23 cellular contexts compared by ENCODE assay signal in the genomic region with DNA sequence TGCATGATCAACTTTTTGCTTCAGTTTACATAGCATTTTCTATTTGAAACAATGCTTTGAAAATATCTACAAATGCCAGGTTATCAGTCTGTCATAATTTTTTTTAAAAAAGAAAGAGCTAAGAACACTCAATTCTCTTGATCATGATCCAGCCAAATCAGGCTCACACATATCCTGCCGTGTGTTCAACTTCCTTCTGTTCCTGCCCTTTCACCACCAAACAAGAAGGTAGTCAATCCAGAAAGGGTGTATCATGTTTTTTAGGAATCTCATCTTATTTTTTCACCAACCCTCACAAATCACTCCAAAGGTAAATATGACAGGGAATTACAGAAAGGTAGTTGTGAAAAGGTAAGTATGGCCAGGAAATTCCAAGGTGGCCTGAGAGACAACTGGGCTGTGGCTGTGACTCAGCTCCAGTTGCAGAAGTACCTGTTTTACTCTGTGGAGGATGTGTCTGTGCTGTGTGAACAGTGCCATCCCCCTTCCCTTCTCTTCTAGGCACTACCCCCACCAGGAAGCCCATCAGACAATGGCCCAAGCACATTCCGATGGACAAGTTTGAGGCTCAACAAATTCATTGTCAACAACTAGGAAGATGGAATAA.
A peak's percentile ranks its signal among the peaks of the same experiment; 100 is the strongest.
DNase-seq lines count a peak whose midpoint lies in the region; ATAC-seq, FAIRE-seq and TF ChIP-seq lines count a peak whose summit lies in the region.
"Had no signal": no experiment of that assay in that cellular context is flagged by ENCODE, and none has a peak within 500 bp of the region (broad histone marks: within the 10 kb centered on the region; RNA-seq: fewer than 3 reads in every experiment).

No MANE protein-coding gene starts in this region.

- TF ChIP-seq EP300 in ovary (IDR thresholded peaks at IDR 0.05): no peak

- no peak overlapping the region for H3K4me3 ChIP-seq in bronchial epithelial cell (ENCODE audit: low read depth, low read length)
- H3K4me3 ChIP-seq in iPS-20b (ENCODE audit: low read length): no peak overlapping the region
- no peak overlapping the region for H3K4me3 ChIP-seq in thyroid gland (replicated peaks in 1 of 3)
- H3K4me3 ChIP-seq in ovary: no peak overlapping the region
- H3K4me3 ChIP-seq: psoas muscle, SK-N-MC had no signal

- no peaks in the 10 kb centered on the region for H3K9me3 ChIP-seq in iPS-20b (ENCODE audit: insufficient read depth, low read depth, low read length)
- H3K9me3 ChIP-seq in thyroid gland: no peaks in the 10 kb centered on the region
- no peaks in the 10 kb centered on the region for H3K9me3 ChIP-seq in ovary
- H3K9me3 ChIP-seq: neutrophil, psoas muscle had no signal

- H3K27ac ChIP-seq in iPS-20b (ENCODE audit: low read length): no peak overlapping the region
- peak overlapping the region; percentile 27 to 62 (median 33) for H3K27ac ChIP-seq in thyroid gland
- no peak overlapping the region for H3K27ac ChIP-seq in ovary
- H3K27ac ChIP-seq: neutrophil, psoas muscle, SK-N-MC had no signal

- H3K27me3 ChIP-seq in bronchial epithelial cell (ENCODE audit: control insufficient read depth, insufficient read depth, low read length) (no peaks in the 10 kb centered on the region), iPS-20b (ENCODE audit: insufficient read depth, low read length) (no peaks in the 10 kb centered on the region), thyroid gland (no peaks in the 10 kb centered on the region), ovary (no peaks in the 10 kb centered on the region)

- intact Hi-C loops in thyroid gland (cut with DNase I): no loop called here
- intact Hi-C loops in ovary (cut with DNase I): no loop called here

- peak overlapping the region; percentile 16 for H3K27ac Mint-ChIP-seq in activated T-cell treated with anti-CD3 and anti-CD28 coated beads, Interleukin-2, amount 50 U/mL, for 72 hours
- H3K27ac Mint-ChIP-seq: activated CD4-positive, alpha-beta T cell treated with anti-CD3 and anti-CD28 coated beads, Interleukin-2, amount 10 ng/mL, durations not matched to agents 24 days and 14 days; activated naive CD8-positive, alpha-beta T cell treated with anti-CD3 and anti-CD28 coated beads, Interleukin-2, amount 10 ng/mL, durations not matched to agents 7 days and 5 days; activated T-helper 1 cell treated with anti-CD3 and anti-CD28 coated beads, Interleukin-12 subunit alpha, Interleukin-12 subunit beta, Interleukin-2, Interleukin-4 antibody, amounts not matched to agents 30 ng/mL and 10 ng/mL and 1 ng/mL, durations not matched to agents 14 hours and 24 hours and 36 hours; CD4-positive, alpha-beta memory T cell had no signal

- ATAC-seq in activated T-cell treated with anti-CD3 and anti-CD28 coated beads, Interleukin-2, amount 50 U/mL, for 72 hours (replicated peaks in 1 of 2): peak in 1 of 2 donors; percentile 35
- ATAC-seq in HG02623 (IDR thresholded peaks at IDR 0.05; ENCODE audit: unreplicated experiment): no peak
- no peak for ATAC-seq in GM18867 (IDR thresholded peaks at IDR 0.05; ENCODE audit: unreplicated experiment)
- ATAC-seq: psoas muscle had no signal

- peaks cover 7% of the 10 kb centered on the region for H3K4me1 ChIP-seq in iPS-20b (ENCODE audit: insufficient read depth, low read length)
- peaks cover 16 to 18% of the 10 kb centered on the region in 2 donors for H3K4me1 ChIP-seq in thyroid gland
- H3K4me1 ChIP-seq in ovary (ENCODE audit: insufficient read depth): no peaks in the 10 kb centered on the region
- H3K4me1 ChIP-seq: psoas muscle had no signal

- WGBS in thyroid gland, 2 donors: 40 to 51% methylated on average over 2 of the region's 2 CpGs
- 56 to 66% (median 60%) methylated on average over 2 of the region's 2 CpGs for WGBS in ovary, 3 donors

- H3K4me1 Mint-ChIP-seq in activated T-cell treated with anti-CD3 and anti-CD28 coated beads, Interleukin-2, amount 50 U/mL, for 72 hours (ENCODE audit: low read depth): peaks cover 14% of the 10 kb centered on the region
- H3K4me1 Mint-ChIP-seq: CD4-positive, alpha-beta memory T cell had no signal

- H3K9ac ChIP-seq in iPS-20b (ENCODE audit: low read depth, low read length): 0 out of 2 replicates have a peak overlapping the region, but pooled peaks have one; percentile 30

- peaks cover 0 to 1% of the 10 kb centered on the region in 2 donors for H3K36me3 Mint-ChIP-seq in activated T-cell treated with anti-CD3 and anti-CD28 coated beads, Interleukin-2, amount 50 U/mL, for 72 hours (ENCODE audit: insufficient read depth in 2 of 2)
- H3K36me3 Mint-ChIP-seq: CD4-positive, alpha-beta memory T cell had no signal

- TF ChIP-seq POLR2A in thyroid gland (IDR thresholded peaks at IDR 0.05) (no peak), ovary (IDR thresholded peaks at IDR 0.05) (no peak)

- TF ChIP-seq CTCF in bronchial epithelial cell (IDR thresholded peaks at IDR 0.05; ENCODE audit: insufficient read depth, low read length, severe bottlenecking) (no peak), thyroid gland (IDR thresholded peaks at IDR 0.05) (no peak), ovary (IDR thresholded peaks at IDR 0.05) (no peak)

- no peaks in the 10 kb centered on the region for H3K9me3 Mint-ChIP-seq in activated T-cell treated with anti-CD3 and anti-CD28 coated beads, Interleukin-2, amount 50 U/mL, for 72 hours
- H3K9me3 Mint-ChIP-seq: activated CD4-positive, alpha-beta T cell treated with anti-CD3 and anti-CD28 coated beads, Interleukin-2, amount 10 ng/mL, durations not matched to agents 24 days and 14 days had no signal

- no peak for DNase-seq in activated T-cell treated with anti-CD3 and anti-CD28 coated beads, Interleukin-2, amount 50 U/mL, for 72 hours
- DNase-seq in activated T-cell treated with anti-CD3 and anti-CD28 coated beads for 4 hours: no peak
- peak; percentile 82 for DNase-seq in bronchial epithelial cell (ENCODE audit: low read depth)
- DNase-seq in thyroid gland: no peak
- DNase-seq in ovary: no peak
- DNase-seq: activated CD4-positive, alpha-beta T cell treated with anti-CD3 and anti-CD28 coated beads, Interleukin-2, amount 10 ng/mL, durations not matched to agents 24 days and 14 days; activated CD8-positive, alpha-beta memory T cell treated with anti-CD3 and anti-CD28 coated beads, Interleukin-2, amount 10 ng/mL, durations not matched to agents 7 days and 5 days; activated naive CD8-positive, alpha-beta T cell treated with anti-CD3 and anti-CD28 coated beads, Interleukin-2, amount 10 ng/mL, durations not matched to agents 7 days and 5 days; AML-193; CD4-positive, alpha-beta memory T cell; DMS153; MV-4-11; NCI-H524 treated with DMSO at 0.1 percent for 48 hours; NK-92 treated with Interleukin-12 subunit alpha and Interleukin-12 subunit beta, amount 100 ng/mL, for 24 hours; psoas muscle; substantia nigra had no signal

- FAIRE-seq in bronchial epithelial cell (lab: Jason Lieb, UNC): peak; percentile 83
- FAIRE-seq: H54 had no signal

- H3K4me3 Mint-ChIP-seq in activated T-cell treated with anti-CD3 and anti-CD28 coated beads, Interleukin-2, amount 50 U/mL, for 72 hours: no peak overlapping the region
- H3K4me3 Mint-ChIP-seq: activated CD4-positive, alpha-beta T cell treated with anti-CD3 and anti-CD28 coated beads, Interleukin-2, amount 10 ng/mL, durations not matched to agents 24 days and 14 days; activated CD8-positive, alpha-beta memory T cell treated with anti-CD3 and anti-CD28 coated beads, Interleukin-2, amount 10 ng/mL, durations not matched to agents 7 days and 5 days; activated naive CD8-positive, alpha-beta T cell treated with anti-CD3 and anti-CD28 coated beads, Interleukin-2, amount 10 ng/mL, durations not matched to agents 7 days and 5 days; activated T-helper 1 cell treated with anti-CD3 and anti-CD28 coated beads, Interleukin-12 subunit alpha, Interleukin-12 subunit beta, Interleukin-2, Interleukin-4 antibody, amounts not matched to agents 30 ng/mL and 10 ng/mL and 1 ng/mL, durations not matched to agents 14 hours and 24 hours and 36 hours; CD4-positive, alpha-beta memory T cell had no signal

- peaks cover 5% of the 10 kb centered on the region for H3K27me3 Mint-ChIP-seq in activated T-cell treated with anti-CD3 and anti-CD28 coated beads, Interleukin-2, amount 50 U/mL, for 72 hours (ENCODE audit: low read depth)

- H3K36me3 ChIP-seq in bronchial epithelial cell (ENCODE audit: control insufficient read depth, insufficient read depth, low read length) (no peaks in the 10 kb centered on the region), iPS-20b (ENCODE audit: insufficient read depth, low read depth, low read length) (no peaks in the 10 kb centered on the region), thyroid gland (no peaks in the 10 kb centered on the region), ovary (no peaks in the 10 kb centered on the region)
- H3K36me3 ChIP-seq: neutrophil had no signal

Comparison
In these comparisons a context has a peak if more than half of its experiments do, and no peak if none do; other contexts are left out.
1. H3K27ac ChIP-seq: peak in thyroid gland (3 of 3); none in iPS-20b (single experiment) and ovary (0 of 2).